Comparison of ENCODE assay signal across 1 cellular context in genomic region chr15:84588053-84588874, GRCh38.
A peak's percentile ranks its signal among the peaks of the same experiment; 100 is the strongest.
TF ChIP-seq lines count a peak whose summit lies in the region.

No MANE protein-coding gene starts in this region.

TF ChIP-seq in HepG2, 621 proteins besides CTCF, POLR2A, EP300 and RAD21 (continued from another document and continues in another):
- no peak for TF ChIP-seq KIAA2018 (CRISPR knock-in tag; IDR thresholded peaks at IDR 0.05; ENCODE audit: borderline replicate concordance)
- no peak for TF ChIP-seq ZNF3 (CRISPR knock-in tag; IDR thresholded peaks at IDR 0.05)
- no peak for TF ChIP-seq PBX2 (CRISPR knock-in tag; IDR thresholded peaks at IDR 0.05)
- TF ChIP-seq ZNF598 (CRISPR knock-in tag; IDR thresholded peaks at IDR 0.05; ENCODE audit: borderline replicate concordance) = peak; percentile 47; the same call in 1 of the 2 replicates
- TF ChIP-seq HNRNPLL (IDR thresholded peaks at IDR 0.05; ENCODE audit: low read depth, low read length, poor library complexity, severe bottlenecking) = peak; percentile 79
- 0 out of 2 replicates have a peak, but pooled peaks have one; percentile 28 for TF ChIP-seq ELF3 (CRISPR knock-in tag; IDR thresholded peaks at IDR 0.05)
- no peak for TF ChIP-seq ZNF30 (CRISPR knock-in tag; IDR thresholded peaks at IDR 0.05)
- TF ChIP-seq ZFY (CRISPR knock-in tag; IDR thresholded peaks at IDR 0.05) = no peak
- TF ChIP-seq HHEX (CRISPR knock-in tag; IDR thresholded peaks at IDR 0.05) = no peak
- TF ChIP-seq ZMAT3 (CRISPR knock-in tag; conservative IDR thresholded peaks at IDR 0.05) = no peak
- no peak for TF ChIP-seq ZNF503 (CRISPR knock-in tag; IDR thresholded peaks at IDR 0.05)
- TF ChIP-seq AKAP8 (CRISPR knock-in tag; IDR thresholded peaks at IDR 0.05) = no peak
- TF ChIP-seq ZNF33A (CRISPR knock-in tag; IDR thresholded peaks at IDR 0.05; ENCODE audit: borderline replicate concordance) = no peak
- TF ChIP-seq ZNF557 (CRISPR knock-in tag; IDR thresholded peaks at IDR 0.05) = no peak
- TF ChIP-seq SMC3 (IDR thresholded peaks at IDR 0.05; ENCODE audit: low read length) = peak; percentile 45; the same call in 1 of the 2 replicates
- TF ChIP-seq ZNF264 (CRISPR knock-in tag; IDR thresholded peaks at IDR 0.05) = no peak
- TF ChIP-seq FOXK2 (IDR thresholded peaks at IDR 0.05) = no peak
- 0 out of 2 replicates have a peak, but pooled peaks have one; percentile 54 for TF ChIP-seq ZNF891 (CRISPR knock-in tag; IDR thresholded peaks at IDR 0.05)
- no peak for TF ChIP-seq ZBTB7A (CRISPR knock-in tag; IDR thresholded peaks at IDR 0.05)
- TF ChIP-seq HDAC2 (CRISPR knock-in tag; IDR thresholded peaks at IDR 0.05) = peak; percentile 41; the same call in 1 of the 2 replicates
- TF ChIP-seq DRAP1 (CRISPR knock-in tag; IDR thresholded peaks at IDR 0.05) = no peak
- TF ChIP-seq FOXJ3 (CRISPR knock-in tag; IDR thresholded peaks at IDR 0.05; ENCODE audit: borderline replicate concordance) = no peak
- TF ChIP-seq ETS1 (CRISPR knock-in tag; IDR thresholded peaks at IDR 0.05) = no peak
- TF ChIP-seq ZNF292 (CRISPR knock-in tag; IDR thresholded peaks at IDR 0.05; ENCODE audit: borderline replicate concordance, low read depth) = 0 out of 2 replicates have a peak, but pooled peaks have one; percentile 26
- TF ChIP-seq MATR3 (CRISPR knock-in tag; IDR thresholded peaks at IDR 0.05) = no peak
- no peak for TF ChIP-seq ZBTB7B (CRISPR knock-in tag; IDR thresholded peaks at IDR 0.05)
- no peak for TF ChIP-seq ZFP1 (CRISPR knock-in tag; IDR thresholded peaks at IDR 0.05)
- TF ChIP-seq E2F5 (CRISPR knock-in tag; conservative IDR thresholded peaks at IDR 0.05) = no peak
- TF ChIP-seq NFE2 (CRISPR knock-in tag; IDR thresholded peaks at IDR 0.05) = no peak
- TF ChIP-seq REPIN1 (CRISPR knock-in tag; IDR thresholded peaks at IDR 0.05; ENCODE audit: borderline replicate concordance, low read depth) = no peak
- no peak for TF ChIP-seq LRRFIP1 (CRISPR knock-in tag; conservative IDR thresholded peaks at IDR 0.05)
- TF ChIP-seq TARDBP (CRISPR knock-in tag; IDR thresholded peaks at IDR 0.05) = no peak
- TF ChIP-seq SOX13 (IDR thresholded peaks at IDR 0.05) = no peak
- no peak for TF ChIP-seq SOX13 (CRISPR knock-in tag; conservative IDR thresholded peaks at IDR 0.05 in 1 of 2, IDR thresholded peaks at IDR 0.05 in 1 of 2)
- TF ChIP-seq GATAD1 (CRISPR knock-in tag; IDR thresholded peaks at IDR 0.05) = no peak
- TF ChIP-seq ZNF263 (CRISPR knock-in tag; IDR thresholded peaks at IDR 0.05) = no peak
- no peak for TF ChIP-seq ZNF280D (CRISPR knock-in tag; IDR thresholded peaks at IDR 0.05)
- TF ChIP-seq ZNF446 (CRISPR knock-in tag; IDR thresholded peaks at IDR 0.05) = no peak
- TF ChIP-seq GRHL1 (CRISPR knock-in tag; conservative IDR thresholded peaks at IDR 0.05) = no peak
- TF ChIP-seq MAX (IDR thresholded peaks at IDR 0.05) = no peak
- no peak for TF ChIP-seq ZNF143 (CRISPR knock-in tag; IDR thresholded peaks at IDR 0.05)
- no peak for TF ChIP-seq MEIS1 (CRISPR knock-in tag; IDR thresholded peaks at IDR 0.05; ENCODE audit: borderline replicate concordance)
- TF ChIP-seq AGO2 (optimal IDR thresholded peaks at IDR 0.05; ENCODE audit: low read depth, low read length) = no peak
